Comparison of ENCODE assay signal across 10 cellular contexts in genomic region chr2:227707390-227707789, GRCh38. TPM values are rescaled to one million over a fixed set of nuclear protein-coding genes. Genes with fewer than 3 reads are reported as not detected.
"Had no signal": no experiment of that assay in that cellular context is flagged by ENCODE, and none has a peak within 500 bp of the region (broad histone marks: within the 10 kb centered on the region; RNA-seq: fewer than 3 reads in every experiment).

No MANE protein-coding gene starts in this region.

- H3K4me3 ChIP-seq: K562 had no signal

- H3K4me1 Mint-ChIP-seq: IgD-negative memory B cell had no signal

- ATAC-seq: K562 had no signal

- H3K4me3 Mint-ChIP-seq: IgD-negative memory B cell had no signal

- H3K27ac Mint-ChIP-seq: IgD-negative memory B cell had no signal

- DNase-seq: IMR-90, KBM-7, KG1 had no signal

- H3K27ac ChIP-seq: HL-60 had no signal

- FAIRE-seq: HTR-8/SVneo, K562 had no signal

- H3K36me3 Mint-ChIP-seq: IgD-negative memory B cell had no signal

- H3K9me3 Mint-ChIP-seq: IgD-negative memory B cell had no signal

RNA-seq across cellular contexts. Expression of gene SLC19A3, which starts 10.4 kb away (rescaled TPM):
- total RNA-seq: HT-29, HT1080, K562 had no signal
- polyA plus RNA-seq: IgD-negative memory B cell, IMR-90, K562 had no signal

RNA-seq across cellular contexts. Expression of gene SCYGR6, which starts 17.2 kb away (rescaled TPM):
- total RNA-seq: HepG2, HT-29, HT1080, IMR-90, K562 had no signal
- polyA plus RNA-seq: HepG2, IgD-negative memory B cell, IMR-90, K562 had no signal

RNA-seq across cellular contexts. Expression of gene SCYGR7, which starts 20.7 kb away (rescaled TPM):
- total RNA-seq: HepG2, HT-29, HT1080, IMR-90, K562 had no signal
- polyA plus RNA-seq: HepG2, IgD-negative memory B cell, IMR-90, K562 had no signal

RNA-seq across cellular contexts. Expression of gene SCYGR8, which starts 38.3 kb away (rescaled TPM):
- total RNA-seq: HepG2, HT-29, HT1080, IMR-90, K562 had no signal
- polyA plus RNA-seq: HepG2, IgD-negative memory B cell, IMR-90, K562 had no signal

RNA-seq across cellular contexts. Expression of gene SCYGR5, which starts 40.8 kb away (rescaled TPM):
- total RNA-seq: HepG2, HT-29, HT1080, IMR-90, K562 had no signal
- polyA plus RNA-seq: HepG2, IgD-negative memory B cell, IMR-90, K562 had no signal
